1 cellular context compared by ENCODE assay signal in the genomic region with DNA sequence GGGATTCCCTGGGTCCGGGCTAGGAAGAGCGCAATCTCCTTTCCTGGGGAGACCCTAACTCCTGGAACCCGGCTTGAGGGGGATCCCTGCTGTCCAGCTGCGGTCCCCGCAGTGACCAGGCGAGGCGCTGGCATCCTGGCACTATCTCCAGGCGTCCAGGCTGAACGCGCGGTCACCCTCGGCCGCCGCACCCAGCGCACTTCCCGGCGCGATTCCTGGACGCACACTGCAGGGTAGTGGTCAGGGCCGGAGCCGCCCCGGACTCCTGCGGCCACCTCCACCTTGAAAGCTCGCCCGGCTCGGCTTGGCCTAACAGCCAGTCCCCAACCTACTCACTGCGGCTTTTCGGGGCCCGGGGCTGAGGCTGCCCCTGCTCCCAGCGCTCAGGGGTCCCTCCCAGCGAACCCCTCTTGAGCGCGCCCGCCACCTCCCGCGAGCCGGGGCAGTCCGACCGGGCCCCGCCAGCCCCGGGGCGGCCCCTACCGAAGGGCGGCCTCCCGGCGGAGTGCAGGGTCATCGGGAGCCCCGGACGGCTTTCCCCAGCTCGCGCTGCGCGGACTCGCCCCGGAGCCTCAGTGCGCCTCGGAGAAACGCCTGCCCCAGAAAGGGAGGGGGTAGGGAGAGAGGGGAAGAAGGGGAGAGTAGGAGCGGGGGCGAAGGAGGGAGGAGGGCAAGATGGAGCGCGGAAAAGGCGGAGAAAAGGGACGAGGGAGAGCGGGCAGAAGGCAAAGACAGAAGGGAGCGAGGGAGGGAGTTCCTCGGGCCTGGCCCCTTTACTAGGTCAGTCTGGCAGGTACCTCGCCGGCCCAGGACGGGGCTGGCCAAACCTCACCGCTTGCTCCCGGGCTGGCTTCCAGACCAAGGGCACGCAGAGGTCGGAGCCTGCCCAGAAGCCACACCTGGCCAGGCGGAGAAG.
TF ChIP-seq lines count a peak whose summit lies in the region.

No MANE protein-coding gene starts in this region.

TF ChIP-seq in HepG2, 621 proteins besides CTCF, POLR2A, EP300 and RAD21 (continued from another document and continues in another):
- TF ChIP-seq, protein P1, sequence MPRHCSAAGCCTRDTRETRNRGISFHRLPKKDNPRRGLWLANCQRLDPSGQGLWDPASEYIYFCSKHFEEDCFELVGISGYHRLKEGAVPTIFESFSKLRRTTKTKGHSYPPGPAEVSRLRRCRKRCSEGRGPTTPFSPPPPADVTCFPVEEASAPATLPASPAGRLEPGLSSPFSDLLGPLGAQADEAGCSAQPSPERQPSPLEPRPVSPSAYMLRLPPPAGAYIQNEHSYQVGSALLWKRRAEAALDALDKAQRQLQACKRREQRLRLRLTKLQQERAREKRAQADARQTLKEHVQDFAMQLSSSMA (CRISPR knock-in tag; IDR thresholded peaks at IDR 0.05): 0 out of 2 replicates have a peak, but pooled peaks have one; percentile 53
- TF ChIP-seq PHF5A (CRISPR knock-in tag; IDR thresholded peaks at IDR 0.05; ENCODE audit: low read depth, unreplicated experiment) (no peak), SMAD9 (CRISPR knock-in tag; IDR thresholded peaks at IDR 0.05) (peak; percentile 87; the same call in 1 of the 2 replicates), ZFX (CRISPR knock-in tag; IDR thresholded peaks at IDR 0.05; ENCODE audit: low read depth) (peak; percentile 74), TBX2 (CRISPR knock-in tag; IDR thresholded peaks at IDR 0.05; ENCODE audit: borderline replicate concordance) (peak; percentile 67), ZNF598 (CRISPR knock-in tag; IDR thresholded peaks at IDR 0.05; ENCODE audit: borderline replicate concordance) (peak; percentile 79; the same call in 1 of the 2 replicates), NFE2L1 (CRISPR knock-in tag; IDR thresholded peaks at IDR 0.05; ENCODE audit: borderline replicate concordance) (no peak), PAF1 (CRISPR knock-in tag; IDR thresholded peaks at IDR 0.05) (no peak), KLF16 (CRISPR knock-in tag; IDR thresholded peaks at IDR 0.05) (peak in 1 of 2 experiments; percentile 72; a peak in 2 of 4 replicates), GATAD1 (CRISPR knock-in tag; IDR thresholded peaks at IDR 0.05) (peak; percentile 47; the same call in 1 of the 2 replicates), SRY (CRISPR knock-in tag; IDR thresholded peaks at IDR 0.05) (no peak; the same call in none of the 2 replicates), ZNF432 (CRISPR knock-in tag; IDR thresholded peaks at IDR 0.05; ENCODE audit: borderline replicate concordance) (no peak), ZNF558 (CRISPR knock-in tag; IDR thresholded peaks at IDR 0.05; ENCODE audit: borderline replicate concordance) (peak; percentile 64; the same call in 1 of the 2 replicates), ATRX (CRISPR knock-in tag; IDR thresholded peaks at IDR 0.05; ENCODE audit: borderline replicate concordance) (no peak), ZNF75D (CRISPR knock-in tag; IDR thresholded peaks at IDR 0.05; ENCODE audit: borderline replicate concordance) (0 out of 2 replicates have a peak, but pooled peaks have one; percentile 67)
- TF ChIP-seq, protein P2, sequence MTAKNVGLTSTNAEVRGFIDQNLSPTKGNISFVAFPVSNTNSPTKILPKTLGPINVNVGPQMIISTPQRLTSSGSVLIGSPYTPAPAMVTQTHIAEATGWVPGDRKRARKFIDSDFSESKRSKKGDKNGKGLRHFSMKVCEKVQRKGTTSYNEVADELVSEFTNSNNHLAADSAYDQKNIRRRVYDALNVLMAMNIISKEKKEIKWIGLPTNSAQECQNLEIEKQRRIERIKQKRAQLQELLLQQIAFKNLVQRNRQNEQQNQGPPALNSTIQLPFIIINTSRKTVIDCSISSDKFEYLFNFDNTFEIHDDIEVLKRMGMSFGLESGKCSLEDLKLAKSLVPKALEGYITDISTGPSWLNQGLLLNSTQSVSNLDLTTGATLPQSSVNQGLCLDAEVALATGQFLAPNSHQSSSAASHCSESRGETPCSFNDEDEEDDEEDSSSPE (CRISPR knock-in tag; IDR thresholded peaks at IDR 0.05): peak; percentile 55; the same call in 1 of the 2 replicates
- TF ChIP-seq, protein P3, sequence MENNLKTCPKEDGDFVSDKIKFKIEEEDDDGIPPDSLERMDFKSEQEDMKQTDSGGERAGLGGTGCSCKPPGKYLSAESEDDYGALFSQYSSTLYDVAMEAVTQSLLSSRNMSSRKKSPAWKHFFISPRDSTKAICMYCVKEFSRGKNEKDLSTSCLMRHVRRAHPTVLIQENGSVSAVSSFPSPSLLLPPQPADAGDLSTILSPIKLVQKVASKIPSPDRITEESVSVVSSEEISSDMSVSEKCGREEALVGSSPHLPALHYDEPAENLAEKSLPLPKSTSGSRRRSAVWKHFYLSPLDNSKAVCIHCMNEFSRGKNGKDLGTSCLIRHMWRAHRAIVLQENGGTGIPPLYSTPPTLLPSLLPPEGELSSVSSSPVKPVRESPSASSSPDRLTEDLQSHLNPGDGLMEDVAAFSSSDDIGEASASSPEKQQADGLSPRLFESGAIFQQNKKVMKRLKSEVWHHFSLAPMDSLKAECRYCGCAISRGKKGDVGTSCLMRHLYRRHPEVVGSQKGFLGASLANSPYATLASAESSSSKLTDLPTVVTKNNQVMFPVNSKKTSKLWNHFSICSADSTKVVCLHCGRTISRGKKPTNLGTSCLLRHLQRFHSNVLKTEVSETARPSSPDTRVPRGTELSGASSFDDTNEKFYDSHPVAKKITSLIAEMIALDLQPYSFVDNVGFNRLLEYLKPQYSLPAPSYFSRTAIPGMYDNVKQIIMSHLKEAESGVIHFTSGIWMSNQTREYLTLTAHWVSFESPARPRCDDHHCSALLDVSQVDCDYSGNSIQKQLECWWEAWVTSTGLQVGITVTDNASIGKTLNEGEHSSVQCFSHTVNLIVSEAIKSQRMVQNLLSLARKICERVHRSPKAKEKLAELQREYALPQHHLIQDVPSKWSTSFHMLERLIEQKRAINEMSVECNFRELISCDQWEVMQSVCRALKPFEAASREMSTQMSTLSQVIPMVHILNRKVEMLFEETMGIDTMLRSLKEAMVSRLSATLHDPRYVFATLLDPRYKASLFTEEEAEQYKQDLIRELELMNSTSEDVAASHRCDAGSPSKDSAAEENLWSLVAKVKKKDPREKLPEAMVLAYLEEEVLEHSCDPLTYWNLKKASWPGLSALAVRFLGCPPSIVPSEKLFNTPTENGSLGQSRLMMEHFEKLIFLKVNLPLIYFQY (CRISPR knock-in tag; IDR thresholded peaks at IDR 0.05; ENCODE audit: borderline replicate concordance): no peak
- TF ChIP-seq, protein P4, sequence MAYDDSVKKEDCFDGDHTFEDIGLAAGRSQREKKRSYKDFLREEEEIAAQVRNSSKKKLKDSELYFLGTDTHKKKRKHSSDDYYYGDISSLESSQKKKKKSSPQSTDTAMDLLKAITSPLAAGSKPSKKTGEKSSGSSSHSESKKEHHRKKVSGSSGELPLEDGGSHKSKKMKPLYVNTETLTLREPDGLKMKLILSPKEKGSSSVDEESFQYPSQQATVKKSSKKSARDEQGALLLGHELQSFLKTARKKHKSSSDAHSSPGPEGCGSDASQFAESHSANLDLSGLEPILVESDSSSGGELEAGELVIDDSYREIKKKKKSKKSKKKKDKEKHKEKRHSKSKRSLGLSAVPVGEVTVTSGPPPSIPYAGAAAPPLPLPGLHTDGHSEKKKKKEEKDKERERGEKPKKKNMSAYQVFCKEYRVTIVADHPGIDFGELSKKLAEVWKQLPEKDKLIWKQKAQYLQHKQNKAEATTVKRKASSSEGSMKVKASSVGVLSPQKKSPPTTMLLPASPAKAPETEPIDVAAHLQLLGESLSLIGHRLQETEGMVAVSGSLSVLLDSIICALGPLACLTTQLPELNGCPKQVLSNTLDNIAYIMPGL (CRISPR knock-in tag; IDR thresholded peaks at IDR 0.05; ENCODE audit: borderline replicate concordance in 1 of 2, low read depth in 1 of 2): peak; percentile 96 to 97
- TF ChIP-seq, protein P5, sequence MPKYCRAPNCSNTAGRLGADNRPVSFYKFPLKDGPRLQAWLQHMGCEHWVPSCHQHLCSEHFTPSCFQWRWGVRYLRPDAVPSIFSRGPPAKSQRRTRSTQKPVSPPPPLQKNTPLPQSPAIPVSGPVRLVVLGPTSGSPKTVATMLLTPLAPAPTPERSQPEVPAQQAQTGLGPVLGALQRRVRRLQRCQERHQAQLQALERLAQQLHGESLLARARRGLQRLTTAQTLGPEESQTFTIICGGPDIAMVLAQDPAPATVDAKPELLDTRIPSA (CRISPR knock-in tag; IDR thresholded peaks at IDR 0.05; ENCODE audit: borderline replicate concordance): 0 out of 2 replicates have a peak, but pooled peaks have one; percentile 67
- TF ChIP-seq, protein P6, sequence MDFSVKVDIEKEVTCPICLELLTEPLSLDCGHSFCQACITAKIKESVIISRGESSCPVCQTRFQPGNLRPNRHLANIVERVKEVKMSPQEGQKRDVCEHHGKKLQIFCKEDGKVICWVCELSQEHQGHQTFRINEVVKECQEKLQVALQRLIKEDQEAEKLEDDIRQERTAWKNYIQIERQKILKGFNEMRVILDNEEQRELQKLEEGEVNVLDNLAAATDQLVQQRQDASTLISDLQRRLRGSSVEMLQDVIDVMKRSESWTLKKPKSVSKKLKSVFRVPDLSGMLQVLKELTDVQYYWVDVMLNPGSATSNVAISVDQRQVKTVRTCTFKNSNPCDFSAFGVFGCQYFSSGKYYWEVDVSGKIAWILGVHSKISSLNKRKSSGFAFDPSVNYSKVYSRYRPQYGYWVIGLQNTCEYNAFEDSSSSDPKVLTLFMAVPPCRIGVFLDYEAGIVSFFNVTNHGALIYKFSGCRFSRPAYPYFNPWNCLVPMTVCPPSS (IDR thresholded peaks at IDR 0.05): no peak
- TF ChIP-seq, protein P7, sequence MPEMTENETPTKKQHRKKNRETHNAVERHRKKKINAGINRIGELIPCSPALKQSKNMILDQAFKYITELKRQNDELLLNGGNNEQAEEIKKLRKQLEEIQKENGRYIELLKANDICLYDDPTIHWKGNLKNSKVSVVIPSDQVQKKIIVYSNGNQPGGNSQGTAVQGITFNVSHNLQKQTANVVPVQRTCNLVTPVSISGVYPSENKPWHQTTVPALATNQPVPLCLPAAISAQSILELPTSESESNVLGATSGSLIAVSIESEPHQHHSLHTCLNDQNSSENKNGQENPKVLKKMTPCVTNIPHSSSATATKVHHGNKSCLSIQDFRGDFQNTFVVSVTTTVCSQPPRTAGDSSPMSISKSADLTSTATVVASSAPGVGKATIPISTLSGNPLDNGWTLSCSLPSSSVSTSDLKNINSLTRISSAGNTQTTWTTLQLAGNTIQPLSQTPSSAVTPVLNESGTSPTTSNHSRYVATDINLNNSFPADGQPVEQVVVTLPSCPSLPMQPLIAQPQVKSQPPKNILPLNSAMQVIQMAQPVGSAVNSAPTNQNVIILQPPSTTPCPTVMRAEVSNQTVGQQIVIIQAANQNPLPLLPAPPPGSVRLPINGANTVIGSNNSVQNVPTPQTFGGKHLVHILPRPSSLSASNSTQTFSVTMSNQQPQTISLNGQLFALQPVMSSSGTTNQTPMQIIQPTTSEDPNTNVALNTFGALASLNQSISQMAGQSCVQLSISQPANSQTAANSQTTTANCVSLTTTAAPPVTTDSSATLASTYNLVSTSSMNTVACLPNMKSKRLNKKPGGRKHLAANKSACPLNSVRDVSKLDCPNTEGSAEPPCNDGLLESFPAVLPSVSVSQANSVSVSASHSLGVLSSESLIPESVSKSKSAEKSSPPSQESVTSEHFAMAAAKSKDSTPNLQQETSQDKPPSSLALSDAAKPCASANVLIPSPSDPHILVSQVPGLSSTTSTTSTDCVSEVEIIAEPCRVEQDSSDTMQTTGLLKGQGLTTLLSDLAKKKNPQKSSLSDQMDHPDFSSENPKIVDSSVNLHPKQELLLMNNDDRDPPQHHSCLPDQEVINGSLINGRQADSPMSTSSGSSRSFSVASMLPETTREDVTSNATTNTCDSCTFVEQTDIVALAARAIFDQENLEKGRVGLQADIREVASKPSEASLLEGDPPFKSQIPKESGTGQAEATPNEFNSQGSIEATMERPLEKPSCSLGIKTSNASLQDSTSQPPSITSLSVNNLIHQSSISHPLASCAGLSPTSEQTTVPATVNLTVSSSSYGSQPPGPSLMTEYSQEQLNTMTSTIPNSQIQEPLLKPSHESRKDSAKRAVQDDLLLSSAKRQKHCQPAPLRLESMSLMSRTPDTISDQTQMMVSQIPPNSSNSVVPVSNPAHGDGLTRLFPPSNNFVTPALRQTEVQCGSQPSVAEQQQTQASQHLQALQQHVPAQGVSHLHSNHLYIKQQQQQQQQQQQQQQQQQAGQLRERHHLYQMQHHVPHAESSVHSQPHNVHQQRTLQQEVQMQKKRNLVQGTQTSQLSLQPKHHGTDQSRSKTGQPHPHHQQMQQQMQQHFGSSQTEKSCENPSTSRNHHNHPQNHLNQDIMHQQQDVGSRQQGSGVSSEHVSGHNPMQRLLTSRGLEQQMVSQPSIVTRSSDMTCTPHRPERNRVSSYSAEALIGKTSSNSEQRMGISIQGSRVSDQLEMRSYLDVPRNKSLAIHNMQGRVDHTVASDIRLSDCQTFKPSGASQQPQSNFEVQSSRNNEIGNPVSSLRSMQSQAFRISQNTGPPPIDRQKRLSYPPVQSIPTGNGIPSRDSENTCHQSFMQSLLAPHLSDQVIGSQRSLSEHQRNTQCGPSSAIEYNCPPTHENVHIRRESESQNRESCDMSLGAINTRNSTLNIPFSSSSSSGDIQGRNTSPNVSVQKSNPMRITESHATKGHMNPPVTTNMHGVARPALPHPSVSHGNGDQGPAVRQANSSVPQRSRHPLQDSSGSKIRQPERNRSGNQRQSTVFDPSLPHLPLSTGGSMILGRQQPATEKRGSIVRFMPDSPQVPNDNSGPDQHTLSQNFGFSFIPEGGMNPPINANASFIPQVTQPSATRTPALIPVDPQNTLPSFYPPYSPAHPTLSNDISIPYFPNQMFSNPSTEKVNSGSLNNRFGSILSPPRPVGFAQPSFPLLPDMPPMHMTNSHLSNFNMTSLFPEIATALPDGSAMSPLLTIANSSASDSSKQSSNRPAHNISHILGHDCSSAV (CRISPR knock-in tag; IDR thresholded peaks at IDR 0.05; ENCODE audit: borderline replicate concordance): no peak
- TF ChIP-seq, protein P8, sequence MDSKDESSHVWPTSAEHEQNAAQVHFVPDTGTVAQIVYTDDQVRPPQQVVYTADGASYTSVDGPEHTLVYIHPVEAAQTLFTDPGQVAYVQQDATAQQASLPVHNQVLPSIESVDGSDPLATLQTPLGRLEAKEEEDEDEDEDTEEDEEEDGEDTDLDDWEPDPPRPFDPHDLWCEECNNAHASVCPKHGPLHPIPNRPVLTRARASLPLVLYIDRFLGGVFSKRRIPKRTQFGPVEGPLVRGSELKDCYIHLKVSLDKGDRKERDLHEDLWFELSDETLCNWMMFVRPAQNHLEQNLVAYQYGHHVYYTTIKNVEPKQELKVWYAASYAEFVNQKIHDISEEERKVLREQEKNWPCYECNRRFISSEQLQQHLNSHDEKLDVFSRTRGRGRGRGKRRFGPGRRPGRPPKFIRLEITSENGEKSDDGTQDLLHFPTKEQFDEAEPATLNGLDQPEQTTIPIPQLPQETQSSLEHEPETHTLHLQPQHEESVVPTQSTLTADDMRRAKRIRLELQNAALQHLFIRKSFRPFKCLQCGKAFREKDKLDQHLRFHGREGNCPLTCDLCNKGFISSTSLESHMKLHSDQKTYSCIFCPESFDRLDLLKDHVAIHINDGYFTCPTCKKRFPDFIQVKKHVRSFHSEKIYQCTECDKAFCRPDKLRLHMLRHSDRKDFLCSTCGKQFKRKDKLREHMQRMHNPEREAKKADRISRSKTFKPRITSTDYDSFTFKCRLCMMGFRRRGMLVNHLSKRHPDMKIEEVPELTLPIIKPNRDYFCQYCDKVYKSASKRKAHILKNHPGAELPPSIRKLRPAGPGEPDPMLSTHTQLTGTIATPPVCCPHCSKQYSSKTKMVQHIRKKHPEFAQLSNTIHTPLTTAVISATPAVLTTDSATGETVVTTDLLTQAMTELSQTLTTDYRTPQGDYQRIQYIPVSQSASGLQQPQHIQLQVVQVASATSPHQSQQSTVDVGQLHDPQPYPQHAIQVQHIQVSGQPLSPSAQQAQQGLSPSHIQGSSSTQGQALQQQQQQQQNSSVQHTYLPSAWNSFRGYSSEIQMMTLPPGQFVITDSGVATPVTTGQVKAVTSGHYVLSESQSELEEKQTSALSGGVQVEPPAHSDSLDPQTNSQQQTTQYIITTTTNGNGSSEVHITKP (CRISPR knock-in tag; IDR thresholded peaks at IDR 0.05; ENCODE audit: low read depth): peak; percentile 16; the same call in 1 of the 2 replicates
- TF ChIP-seq, protein P9, sequence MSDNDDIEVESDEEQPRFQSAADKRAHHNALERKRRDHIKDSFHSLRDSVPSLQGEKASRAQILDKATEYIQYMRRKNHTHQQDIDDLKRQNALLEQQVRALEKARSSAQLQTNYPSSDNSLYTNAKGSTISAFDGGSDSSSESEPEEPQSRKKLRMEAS (IDR thresholded peaks at IDR 0.05): peak; percentile 84
